Comparison of ENCODE assay signal across 1 cellular context in genomic region chr3:50168388-50168787, GRCh38.
TF ChIP-seq lines count a peak whose summit lies in the region.

No MANE protein-coding gene starts in this region.

TF ChIP-seq in WTC11, 78 proteins besides CTCF, POLR2A, EP300 and RAD21 (continued from another document):
- no peak for TF ChIP-seq ATF2 (CRISPR knock-in tag; IDR thresholded peaks at IDR 0.05; ENCODE audit: borderline replicate concordance, low read depth)
- no peak for TF ChIP-seq AR (CRISPR knock-in tag; IDR thresholded peaks at IDR 0.05)
- TF ChIP-seq ZNF512 (CRISPR knock-in tag; IDR thresholded peaks at IDR 0.05; ENCODE audit: borderline replicate concordance): no peak
- no peak for TF ChIP-seq FOXK1 (CRISPR knock-in tag; IDR thresholded peaks at IDR 0.05)
- TF ChIP-seq TP53 (CRISPR knock-in tag; IDR thresholded peaks at IDR 0.05): no peak
- TF ChIP-seq E2F5 (CRISPR knock-in tag; IDR thresholded peaks at IDR 0.05): no peak
- TF ChIP-seq NFATC4 (CRISPR knock-in tag; IDR thresholded peaks at IDR 0.05): no peak
- TF ChIP-seq TCF7 (CRISPR knock-in tag; IDR thresholded peaks at IDR 0.05; ENCODE audit: low read depth): no peak
- TF ChIP-seq HMGXB4 (CRISPR knock-in tag; IDR thresholded peaks at IDR 0.05): no peak
- no peak for TF ChIP-seq ZNF138 (CRISPR knock-in tag; conservative IDR thresholded peaks at IDR 0.05)
- no peak for TF ChIP-seq OVOL2 (CRISPR knock-in tag; IDR thresholded peaks at IDR 0.05; ENCODE audit: borderline replicate concordance)
